ENCODE assay signal across 1 cellular context in the genomic region with DNA sequence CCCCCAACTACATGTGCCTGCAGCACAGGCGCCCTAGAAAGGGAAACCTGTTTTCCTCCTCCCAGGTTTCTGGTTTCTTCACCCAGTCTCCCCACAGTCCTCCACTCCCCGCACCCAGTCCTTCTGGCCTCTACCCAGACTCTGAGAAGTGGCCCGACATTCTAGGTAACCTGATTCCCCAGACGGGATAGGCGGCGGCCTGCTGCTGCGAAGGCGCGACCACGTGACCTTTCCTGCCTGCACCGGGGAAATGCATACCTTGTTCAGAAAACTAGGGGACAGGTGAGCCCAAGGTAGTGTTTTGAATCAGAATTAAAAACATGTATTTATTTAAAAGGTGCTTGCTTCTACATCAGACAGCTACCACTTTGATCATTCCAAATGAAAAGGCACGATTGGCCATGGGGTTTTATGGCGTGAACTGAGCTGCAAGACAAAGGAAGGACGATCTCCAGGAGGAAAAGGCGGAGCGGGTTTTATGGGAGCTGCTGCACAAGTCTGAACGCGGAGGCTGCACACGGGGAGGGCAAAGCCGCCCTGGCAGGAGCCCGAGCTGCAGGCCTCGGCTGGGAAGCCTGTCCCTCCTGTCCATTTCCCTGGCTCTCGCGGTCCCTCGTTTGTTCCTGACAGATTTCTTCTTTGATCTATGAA.
TF ChIP-seq lines count a peak whose summit lies in the region.

No MANE protein-coding gene starts in this region.

TF ChIP-seq in IMR-90, 13 proteins besides CTCF, POLR2A, EP300 and RAD21 (continued from another document):
- TF ChIP-seq CHD1 (IDR thresholded peaks at IDR 0.05; ENCODE audit: low read depth, low read length) (no peak), MXI1 (IDR thresholded peaks at IDR 0.05; ENCODE audit: borderline replicate concordance, low read depth, low read length) (no peak), BHLHE40 (IDR thresholded peaks at IDR 0.05; ENCODE audit: low read depth, low read length) (no peak)
